ENCODE assay signal across 27 cellular contexts in the genomic region with DNA sequence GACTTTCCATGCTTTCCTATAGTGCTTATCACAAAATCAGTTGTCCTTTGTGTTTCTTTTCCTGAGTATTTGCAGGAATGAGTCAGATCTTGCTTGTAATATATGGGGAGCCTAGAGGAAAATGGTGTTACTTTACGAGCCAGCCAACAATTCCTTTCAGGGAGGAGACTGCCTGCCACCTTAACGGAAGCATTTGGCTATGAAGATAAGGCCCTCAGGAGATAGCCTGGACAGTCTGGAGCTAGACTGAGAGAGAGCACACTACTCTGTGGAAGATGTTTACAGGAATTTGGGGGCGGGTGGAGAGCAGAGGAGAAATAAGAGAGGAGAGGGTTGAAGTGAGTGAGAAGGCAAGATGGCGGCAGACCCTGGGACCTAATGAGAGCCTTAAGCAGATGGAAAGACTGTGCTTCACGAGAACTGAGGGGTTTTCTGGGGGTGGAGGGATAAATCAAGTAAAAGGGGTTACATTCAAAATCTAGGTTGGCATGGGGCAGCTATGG.
A peak's percentile ranks its signal among the peaks of the same experiment; 100 is the strongest.
DNase-seq lines count a peak whose midpoint lies in the region; ATAC-seq, FAIRE-seq and TF ChIP-seq lines count a peak whose summit lies in the region.
"Had no signal": no experiment of that assay in that cellular context is flagged by ENCODE, and none has a peak within 500 bp of the region (broad histone marks: within the 10 kb centered on the region; RNA-seq: fewer than 3 reads in every experiment).

No MANE protein-coding gene starts in this region.

- no peak overlapping the region for H3K4me3 ChIP-seq in right lobe of liver
- H3K4me3 ChIP-seq in HepG2 (replicated peaks in 1 of 3; ENCODE audit: insufficient read depth in 1 of 3, low read depth in 2 of 3, low read length in 3 of 3), result no peak overlapping the region
- H3K4me3 ChIP-seq in mesodermal cell (ENCODE audit: extremely low read depth, insufficient read depth, low read length, poor library complexity, severe bottlenecking), result no peak overlapping the region
- H3K4me3 ChIP-seq: A549, dorsolateral prefrontal cortex, GM23248, lung had no signal

- DNase-seq in right lobe of liver (no peak), HepG2 (ENCODE audit: low spot score) (no peak), dermis blood vessel endothelial cell (peak; percentile 91), NCI-H524 (lab: John Stamatoyannopoulos, UW) (no peak), inferior parietal cortex (ENCODE audit: extremely low spot score) (no peak)
- DNase-seq: activated CD4-positive, alpha-beta T cell treated with anti-CD3 and anti-CD28 coated beads for 36 hours; activated naive CD4-positive, alpha-beta T cell treated with anti-CD3 and anti-CD28 coated beads for 36 hours; activated T-cell treated with anti-CD3 and anti-CD28 coated beads, Interleukin-2, amount 50 U/mL, for 48 hours; amniotic stem cell; caudate nucleus; COR-L47; DND-41; dorsolateral prefrontal cortex; GM23248; KBM-7; MV-4-11; NCI-H1694 treated with DMSO at 0.1 percent for 48 hours; Right ventricle myocardium superior; SW 1271; trophoblast cell had no signal

- TF ChIP-seq CTCF in right lobe of liver (IDR thresholded peaks at IDR 0.05) (no peak), HepG2 (CRISPR knock-in tag; IDR thresholded peaks at IDR 0.05) (no peak)

- H2AFZ ChIP-seq in HepG2 (ENCODE audit: low read length), result no peak overlapping the region
- H2AFZ ChIP-seq: GM23248 had no signal

- whole genome bisulfite sequencing in right lobe of liver (ENCODE audit: insufficient coverage, low coverage, low lambda C conversion rate, missing lambda C conversion rate), result 65% methylated on average over 5 of the region's 5 CpGs
- 35% methylated on average over 5 of the region's 5 CpGs for WGBS in HepG2 (ENCODE audit: low lambda C conversion rate)
- WGBS in mesodermal cell (ENCODE audit: insufficient coverage in 2 of 2), 2 experiments, result 73 to 84% methylated on average over 4 to 5 of the region's 5 CpGs

- H4K20me1 ChIP-seq in HepG2 (ENCODE audit: insufficient read depth, low read length), result no peaks in the 10 kb centered on the region

- H3K4me2 ChIP-seq in HepG2 (ENCODE audit: low read depth, low read length), result no peak overlapping the region
- H3K4me2 ChIP-seq: A549 had no signal

- BruUV-seq in HepG2 (replicated peaks; lab: Mats Ljungman, UMichigan), result no TSS peak

- intact Hi-C loops in right lobe of liver (cut with DNase I), result no loop called here
- intact Hi-C loops in HepG2 (cut with micrococcal nuclease; ENCODE audit: unreplicated experiment), result no loop called here

- H3K79me2 ChIP-seq in HepG2 (ENCODE audit: insufficient read depth, low read length), result no peaks in the 10 kb centered on the region

- FAIRE-seq in HepG2 (lab: Jason Lieb, UNC), result no peak
- FAIRE-seq: A549, GM12892 had no signal

- TF ChIP-seq EP300 in HepG2 (IDR thresholded peaks at IDR 0.05; ENCODE audit: low read depth in 2 of 2, low read length in 2 of 2) (no peak), HepG2 (CRISPR knock-in tag; IDR thresholded peaks at IDR 0.05; ENCODE audit: borderline replicate concordance) (no peak)

- TF ChIP-seq POLR2A in right lobe of liver (IDR thresholded peaks at IDR 0.05) (no peak), HepG2 (IDR thresholded peaks at IDR 0.05; ENCODE audit: insufficient read depth in 1 of 2, low read depth in 2 of 2, low read length in 2 of 2) (no peak)

- H3K36me3 ChIP-seq in right lobe of liver (no peaks in the 10 kb centered on the region), HepG2 (replicated peaks in 1 of 2; ENCODE audit: control insufficient read depth in 1 of 2, insufficient read depth in 2 of 2, low read length in 2 of 2) (no peaks in the 10 kb centered on the region), mesodermal cell (ENCODE audit: control insufficient read depth, insufficient read depth, low read length) (no peaks in the 10 kb centered on the region)

- H3K27me3 ChIP-seq in right lobe of liver (no peaks in the 10 kb centered on the region), HepG2 (ENCODE audit: control insufficient read depth in 1 of 2, insufficient read depth in 2 of 2, low read length in 2 of 2) (peaks cover 0 to 7% of the 10 kb centered on the region in 2 experiments; a peak in 1 of 5 replicates)

- no peak overlapping the region for H3K9ac ChIP-seq in HepG2 (ENCODE audit: insufficient read depth, low read depth, low read length)
- H3K9ac ChIP-seq: GM23248 had no signal

- H3K9me3 ChIP-seq in right lobe of liver, result no peaks in the 10 kb centered on the region
- H3K9me3 ChIP-seq in HepG2 (ENCODE audit: low read length), result no peaks in the 10 kb centered on the region
- no peaks in the 10 kb centered on the region for H3K9me3 ChIP-seq in mesodermal cell (ENCODE audit: control insufficient read depth, low read length)
- H3K9me3 ChIP-seq: A549 had no signal

- TF ChIP-seq RAD21 in HepG2 (CRISPR knock-in tag; IDR thresholded peaks at IDR 0.05), result no peak

- H3K4me1 ChIP-seq in right lobe of liver, result no peaks in the 10 kb centered on the region
- H3K4me1 ChIP-seq in HepG2 (ENCODE audit: insufficient read depth, low read length), result no peaks in the 10 kb centered on the region
- peaks cover 4% of the 10 kb centered on the region for H3K4me1 ChIP-seq in mesodermal cell (ENCODE audit: control insufficient read depth, insufficient read depth, low read length, poor library complexity, severe bottlenecking)
- H3K4me1 ChIP-seq: A549 had no signal

- no peak overlapping the region for H3K27ac ChIP-seq in right lobe of liver
- no peak overlapping the region for H3K27ac ChIP-seq in HepG2 (ENCODE audit: extremely low read length, insufficient read depth, low read length)
- peak overlapping the region; percentile 87 for H3K27ac ChIP-seq in mesodermal cell (ENCODE audit: low read depth, low read length, severe bottlenecking)
- H3K27ac ChIP-seq: A549, dorsolateral prefrontal cortex, epithelial cell of prostate, GM23248 had no signal

- POLR2A ChIA-PET in HepG2 (lab: Yijun Ruan, JAX), result no interaction called here

- CTCF ChIA-PET in HepG2 (lab: Yijun Ruan, JAX; ENCODE audit: low intra/inter-chr PET ratio, low total read pairs), result no interaction called here

- in situ Hi-C loops in HepG2 (cut with HindIII; ENCODE audit: extremely low pct_ligation_motif_present, low pct_unique_long_range_greater_than_20kb), result no loop called here

- ATAC-seq in right lobe of liver (peak; percentile 17 to 82 (median 56)), HepG2 (no peak), HG03469 (IDR thresholded peaks at IDR 0.05; ENCODE audit: unreplicated experiment) (no peak), GM19397 (IDR thresholded peaks at IDR 0.05; ENCODE audit: unreplicated experiment) (no peak)
- ATAC-seq: A549; activated CD4-positive, alpha-beta T cell treated with anti-CD3 and anti-CD28 coated beads for 36 hours had no signal

TF ChIP-seq in HepG2, 621 proteins besides CTCF, POLR2A, EP300 and RAD21 (continues in another document):
- TF ChIP-seq ZNF598 (CRISPR knock-in tag; IDR thresholded peaks at IDR 0.05; ENCODE audit: borderline replicate concordance) (no peak), ZNF737 (CRISPR knock-in tag; IDR thresholded peaks at IDR 0.05; ENCODE audit: borderline replicate concordance) (no peak), SMC3 (IDR thresholded peaks at IDR 0.05; ENCODE audit: low read length) (no peak), PCBP2 (optimal IDR thresholded peaks at IDR 0.05; ENCODE audit: low read depth, low read length, poor library complexity, severe bottlenecking) (no peak), ZSCAN20 (CRISPR knock-in tag; IDR thresholded peaks at IDR 0.05; ENCODE audit: borderline replicate concordance) (no peak), SMARCE1 (IDR thresholded peaks at IDR 0.05; ENCODE audit: borderline replicate concordance) (no peak), MEIS1 (CRISPR knock-in tag; IDR thresholded peaks at IDR 0.05; ENCODE audit: borderline replicate concordance) (no peak), ZNF556 (CRISPR knock-in tag; IDR thresholded peaks at IDR 0.05; ENCODE audit: borderline replicate concordance) (no peak), ZNF207 (IDR thresholded peaks at IDR 0.05; ENCODE audit: borderline replicate concordance) (no peak)
- TF ChIP-seq, protein P1, sequence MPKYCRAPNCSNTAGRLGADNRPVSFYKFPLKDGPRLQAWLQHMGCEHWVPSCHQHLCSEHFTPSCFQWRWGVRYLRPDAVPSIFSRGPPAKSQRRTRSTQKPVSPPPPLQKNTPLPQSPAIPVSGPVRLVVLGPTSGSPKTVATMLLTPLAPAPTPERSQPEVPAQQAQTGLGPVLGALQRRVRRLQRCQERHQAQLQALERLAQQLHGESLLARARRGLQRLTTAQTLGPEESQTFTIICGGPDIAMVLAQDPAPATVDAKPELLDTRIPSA (CRISPR knock-in tag; IDR thresholded peaks at IDR 0.05; ENCODE audit: borderline replicate concordance), result no peak
- TF ChIP-seq, protein P2, sequence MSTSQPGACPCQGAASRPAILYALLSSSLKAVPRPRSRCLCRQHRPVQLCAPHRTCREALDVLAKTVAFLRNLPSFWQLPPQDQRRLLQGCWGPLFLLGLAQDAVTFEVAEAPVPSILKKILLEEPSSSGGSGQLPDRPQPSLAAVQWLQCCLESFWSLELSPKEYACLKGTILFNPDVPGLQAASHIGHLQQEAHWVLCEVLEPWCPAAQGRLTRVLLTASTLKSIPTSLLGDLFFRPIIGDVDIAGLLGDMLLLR (CRISPR knock-in tag; IDR thresholded peaks at IDR 0.05), result no peak
- TF ChIP-seq, protein P3, sequence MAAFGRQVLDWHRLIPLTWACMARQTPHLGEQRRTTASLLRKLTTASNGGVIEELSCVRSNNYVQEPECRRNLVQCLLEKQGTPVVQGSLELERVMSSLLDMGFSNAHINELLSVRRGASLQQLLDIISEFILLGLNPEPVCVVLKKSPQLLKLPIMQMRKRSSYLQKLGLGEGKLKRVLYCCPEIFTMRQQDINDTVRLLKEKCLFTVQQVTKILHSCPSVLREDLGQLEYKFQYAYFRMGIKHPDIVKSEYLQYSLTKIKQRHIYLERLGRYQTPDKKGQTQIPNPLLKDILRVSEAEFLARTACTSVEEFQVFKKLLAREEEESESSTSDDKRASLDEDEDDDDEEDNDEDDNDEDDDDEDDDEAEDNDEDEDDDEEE (CRISPR knock-in tag; IDR thresholded peaks at IDR 0.05), result no peak
- TF ChIP-seq, protein P4, sequence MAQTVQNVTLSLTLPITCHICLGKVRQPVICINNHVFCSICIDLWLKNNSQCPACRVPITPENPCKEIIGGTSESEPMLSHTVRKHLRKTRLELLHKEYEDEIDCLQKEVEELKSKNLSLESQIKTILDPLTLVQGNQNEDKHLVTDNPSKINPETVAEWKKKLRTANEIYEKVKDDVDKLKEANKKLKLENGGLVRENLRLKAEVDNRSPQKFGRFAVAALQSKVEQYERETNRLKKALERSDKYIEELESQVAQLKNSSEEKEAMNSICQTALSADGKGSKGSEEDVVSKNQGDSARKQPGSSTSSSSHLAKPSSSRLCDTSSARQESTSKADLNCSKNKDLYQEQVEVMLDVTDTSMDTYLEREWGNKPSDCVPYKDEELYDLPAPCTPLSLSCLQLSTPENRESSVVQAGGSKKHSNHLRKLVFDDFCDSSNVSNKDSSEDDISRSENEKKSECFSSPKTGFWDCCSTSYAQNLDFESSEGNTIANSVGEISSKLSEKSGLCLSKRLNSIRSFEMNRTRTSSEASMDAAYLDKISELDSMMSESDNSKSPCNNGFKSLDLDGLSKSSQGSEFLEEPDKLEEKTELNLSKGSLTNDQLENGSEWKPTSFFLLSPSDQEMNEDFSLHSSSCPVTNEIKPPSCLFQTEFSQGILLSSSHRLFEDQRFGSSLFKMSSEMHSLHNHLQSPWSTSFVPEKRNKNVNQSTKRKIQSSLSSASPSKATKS (CRISPR knock-in tag; IDR thresholded peaks at IDR 0.05), result no peak

Comparison
In these comparisons a context has a peak if more than half of its experiments do, and no peak if none do; other contexts are left out.
1. ATAC-seq: peak in right lobe of liver (4 of 4); none in HepG2 (single experiment), HG03469 (single experiment) and GM19397 (single experiment).